In genomic region chr7:105876091-105876963, GRCh38 we compare ENCODE assay signal across 2 cellular contexts.
A peak's percentile ranks its signal among the peaks of the same experiment; 100 is the strongest.
TF ChIP-seq lines count a peak whose summit lies in the region.

A gene with protein sequence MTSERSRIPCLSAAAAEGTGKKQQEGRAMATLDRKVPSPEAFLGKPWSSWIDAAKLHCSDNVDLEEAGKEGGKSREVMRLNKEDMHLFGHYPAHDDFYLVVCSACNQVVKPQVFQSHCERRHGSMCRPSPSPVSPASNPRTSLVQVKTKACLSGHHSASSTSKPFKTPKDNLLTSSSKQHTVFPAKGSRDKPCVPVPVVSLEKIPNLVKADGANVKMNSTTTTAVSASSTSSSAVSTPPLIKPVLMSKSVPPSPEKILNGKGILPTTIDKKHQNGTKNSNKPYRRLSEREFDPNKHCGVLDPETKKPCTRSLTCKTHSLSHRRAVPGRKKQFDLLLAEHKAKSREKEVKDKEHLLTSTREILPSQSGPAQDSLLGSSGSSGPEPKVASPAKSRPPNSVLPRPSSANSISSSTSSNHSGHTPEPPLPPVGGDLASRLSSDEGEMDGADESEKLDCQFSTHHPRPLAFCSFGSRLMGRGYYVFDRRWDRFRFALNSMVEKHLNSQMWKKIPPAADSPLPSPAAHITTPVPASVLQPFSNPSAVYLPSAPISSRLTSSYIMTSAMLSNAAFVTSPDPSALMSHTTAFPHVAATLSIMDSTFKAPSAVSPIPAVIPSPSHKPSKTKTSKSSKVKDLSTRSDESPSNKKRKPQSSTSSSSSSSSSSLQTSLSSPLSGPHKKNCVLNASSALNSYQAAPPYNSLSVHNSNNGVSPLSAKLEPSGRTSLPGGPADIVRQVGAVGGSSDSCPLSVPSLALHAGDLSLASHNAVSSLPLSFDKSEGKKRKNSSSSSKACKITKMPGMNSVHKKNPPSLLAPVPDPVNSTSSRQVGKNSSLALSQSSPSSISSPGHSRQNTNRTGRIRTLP (minus strand): TSS chr7:105876599. CDS start chr7:105876558, 41 bp downstream.

TF ChIP-seq in HEK293, 187 proteins besides CTCF, POLR2A, EP300 and RAD21 (continued from another document and continues in another):
- TF ChIP-seq, protein P1, sequence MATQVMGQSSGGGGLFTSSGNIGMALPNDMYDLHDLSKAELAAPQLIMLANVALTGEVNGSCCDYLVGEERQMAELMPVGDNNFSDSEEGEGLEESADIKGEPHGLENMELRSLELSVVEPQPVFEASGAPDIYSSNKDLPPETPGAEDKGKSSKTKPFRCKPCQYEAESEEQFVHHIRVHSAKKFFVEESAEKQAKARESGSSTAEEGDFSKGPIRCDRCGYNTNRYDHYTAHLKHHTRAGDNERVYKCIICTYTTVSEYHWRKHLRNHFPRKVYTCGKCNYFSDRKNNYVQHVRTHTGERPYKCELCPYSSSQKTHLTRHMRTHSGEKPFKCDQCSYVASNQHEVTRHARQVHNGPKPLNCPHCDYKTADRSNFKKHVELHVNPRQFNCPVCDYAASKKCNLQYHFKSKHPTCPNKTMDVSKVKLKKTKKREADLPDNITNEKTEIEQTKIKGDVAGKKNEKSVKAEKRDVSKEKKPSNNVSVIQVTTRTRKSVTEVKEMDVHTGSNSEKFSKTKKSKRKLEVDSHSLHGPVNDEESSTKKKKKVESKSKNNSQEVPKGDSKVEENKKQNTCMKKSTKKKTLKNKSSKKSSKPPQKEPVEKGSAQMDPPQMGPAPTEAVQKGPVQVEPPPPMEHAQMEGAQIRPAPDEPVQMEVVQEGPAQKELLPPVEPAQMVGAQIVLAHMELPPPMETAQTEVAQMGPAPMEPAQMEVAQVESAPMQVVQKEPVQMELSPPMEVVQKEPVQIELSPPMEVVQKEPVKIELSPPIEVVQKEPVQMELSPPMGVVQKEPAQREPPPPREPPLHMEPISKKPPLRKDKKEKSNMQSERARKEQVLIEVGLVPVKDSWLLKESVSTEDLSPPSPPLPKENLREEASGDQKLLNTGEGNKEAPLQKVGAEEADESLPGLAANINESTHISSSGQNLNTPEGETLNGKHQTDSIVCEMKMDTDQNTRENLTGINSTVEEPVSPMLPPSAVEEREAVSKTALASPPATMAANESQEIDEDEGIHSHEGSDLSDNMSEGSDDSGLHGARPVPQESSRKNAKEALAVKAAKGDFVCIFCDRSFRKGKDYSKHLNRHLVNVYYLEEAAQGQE (tag by site-specific recombination; IDR thresholded peaks at IDR 0.05): 0 out of 2 replicates have a peak, but pooled peaks have one; percentile 13
- TF ChIP-seq ZNF571 (tag by site-specific recombination; IDR thresholded peaks at IDR 0.05) (no peak), SCRT2 (tag by site-specific recombination; IDR thresholded peaks at IDR 0.05) (peak; percentile 94), ZBTB10 (tag by site-specific recombination; IDR thresholded peaks at IDR 0.05) (no peak), ZNF133 (tag by site-specific recombination; IDR thresholded peaks at IDR 0.05) (no peak), BCL11A (tag by site-specific recombination; IDR thresholded peaks at IDR 0.05; ENCODE audit: low read depth) (no peak), ZNF184 (tag by site-specific recombination; IDR thresholded peaks at IDR 0.05) (no peak), ZNF266 (tag by site-specific recombination; IDR thresholded peaks at IDR 0.05; ENCODE audit: low read depth) (no peak), ZBTB44 (tag by site-specific recombination; IDR thresholded peaks at IDR 0.05) (peak; percentile 47; the same call in 1 of the 2 replicates), ZNF280D (tag by site-specific recombination; IDR thresholded peaks at IDR 0.05) (0 out of 2 replicates have a peak, but pooled peaks have one; percentile 30)

TF ChIP-seq in SK-N-SH treated with all-trans-retinoic acid at 6 μM for 48 hours, 23 proteins besides CTCF, POLR2A, EP300 and RAD21 (continued from another document):
- TF ChIP-seq PATZ1 (CRISPR knock-in tag; IDR thresholded peaks at IDR 0.05; ENCODE audit: borderline replicate concordance) (no peak; the same call in 1 of the 2 replicates), GLIS3 (CRISPR knock-in tag; IDR thresholded peaks at IDR 0.05) (no peak), CSDC2 (CRISPR knock-in tag; IDR thresholded peaks at IDR 0.05) (no peak), BACH2 (CRISPR knock-in tag; IDR thresholded peaks at IDR 0.05; ENCODE audit: borderline replicate concordance) (no peak)
